Comparison of ENCODE assay signal across 25 cellular contexts in the genomic region with DNA sequence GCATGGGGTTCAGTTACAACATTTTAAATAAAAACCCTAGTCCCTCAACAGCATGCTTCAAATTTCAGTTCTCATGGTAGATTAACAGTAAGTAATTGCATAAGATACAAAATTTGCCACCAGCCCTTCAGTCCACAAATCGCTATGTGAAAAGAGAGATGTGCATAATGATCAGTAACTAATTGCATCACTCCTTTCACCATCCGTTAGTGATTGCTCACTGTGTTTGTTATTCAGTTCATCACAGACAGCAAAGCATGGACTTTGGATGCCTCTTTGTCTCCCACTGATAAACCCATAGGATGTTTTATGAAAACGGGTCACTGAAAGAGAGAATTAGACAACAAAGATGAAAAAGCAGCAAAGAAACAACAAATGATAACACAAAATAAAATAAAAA.
"Had no signal": no experiment of that assay in that cellular context is flagged by ENCODE, and none has a peak within 500 bp of the region (broad histone marks: within the 10 kb centered on the region; RNA-seq: fewer than 3 reads in every experiment).

No MANE protein-coding gene starts in this region.

- H3K27ac ChIP-seq: RWPE1, WERI-Rb-1 had no signal

- DNase-seq: activated CD4-positive, alpha-beta memory T cell treated with anti-CD3 and anti-CD28 coated beads, Interleukin-2, amount 10 ng/mL, durations not matched to agents 7 days and 5 days; activated CD4-positive, alpha-beta T cell treated with anti-CD3 and anti-CD28 coated beads for 36 hours; activated CD4-positive, alpha-beta T cell treated with anti-CD3 and anti-CD28 coated beads, Interleukin-2, amount 50 U/mL, for 1 hour; activated gamma-delta T cell; activated naive CD4-positive, alpha-beta T cell treated with anti-CD3 and anti-CD28 coated beads for 36 hours; activated T-cell treated with anti-CD3 and anti-CD28 coated beads for 4 hours; activated T-cell treated with anti-CD3 and anti-CD28 coated beads, Interleukin-2, amount 50 U/mL, for 48 hours; amygdala; Karpas-422; MM.1S; NCI-H1105 treated with DMSO at 0.1 percent for 48 hours; NCI-H1694; NCI-H2029; NCI-H2107; NCI-H345; NCI-H510A; NCI-H526 treated with DMSO at 0.1 percent for 48 hours; NCI-H82; SHP77; T-helper 17 cell; T-helper 9 cell; WERI-Rb-1 had no signal

- H3K36me3 ChIP-seq: WERI-Rb-1 had no signal

- H3K4me3 ChIP-seq: K562 had no signal

- FAIRE-seq: astrocyte, K562 had no signal
